In genomic region chr9:84375954-84376353, GRCh38 we compare ENCODE assay signal across 30 cellular contexts. TPM values are rescaled to one million over a fixed set of nuclear protein-coding genes. Genes with fewer than 3 reads are reported as not detected.
"Had no signal": no experiment of that assay in that cellular context is flagged by ENCODE, and none has a peak within 500 bp of the region (broad histone marks: within the 10 kb centered on the region; RNA-seq: fewer than 3 reads in every experiment).

No MANE protein-coding gene starts in this region.

- H3K4me3 Mint-ChIP-seq: effector memory CD8-positive, alpha-beta T cell; mesothelial cell of epicardium; naive B cell; nephron; neural progenitor cell; stimulated activated memory B cell treated with anti-CD40 and anti-IgM and Interleukin-4, amounts not matched to agents 10 μg/mL and 1 μg/mL and 100 μg/mL, for 72 hours had no signal

- H3K27ac Mint-ChIP-seq: effector memory CD8-positive, alpha-beta T cell; mesothelial cell of epicardium; nephron; neural progenitor cell; progenitor cell of endocrine pancreas; stimulated activated memory B cell treated with anti-CD40 and anti-IgM and Interleukin-4, amounts not matched to agents 10 μg/mL and 1 μg/mL and 100 μg/mL, for 72 hours had no signal

- H3K4me1 ChIP-seq: parathyroid adenoma, right atrium auricular region, testis had no signal

- H2AFZ ChIP-seq: neural progenitor cell, parathyroid adenoma had no signal

- H3K27ac ChIP-seq: coronary artery, left lung, neural progenitor cell, parathyroid adenoma, right atrium auricular region, testis, tibial artery, upper lobe of left lung had no signal

- ATAC-seq: effector memory CD8-positive, alpha-beta T cell; left cardiac atrium; left lung; mucosa of descending colon; sciatic nerve; stimulated activated memory B cell treated with anti-CD40 and anti-IgM and Interleukin-4, amounts not matched to agents 10 μg/mL and 1 μg/mL and 100 μg/mL, for 72 hours; stimulated activated naive CD8-positive, alpha-beta T cell treated with anti-CD3 and anti-CD28 coated beads, Interleukin-15, Interleukin-2, amounts not matched to agents 100 U/mL and 50 U/mL, for 24 hours had no signal

- FAIRE-seq: endometrium, frontal cortex, urothelium cell line had no signal

- H3K9me3 Mint-ChIP-seq: effector memory CD8-positive, alpha-beta T cell; naive B cell; nephron; neural progenitor cell; stimulated activated memory B cell treated with anti-CD40 and anti-IgM and Interleukin-4, amounts not matched to agents 10 μg/mL and 1 μg/mL and 100 μg/mL, for 72 hours had no signal

- H3K4me2 ChIP-seq: neural progenitor cell, smooth muscle cell had no signal

- H3K36me3 Mint-ChIP-seq: mesothelial cell of epicardium; neural progenitor cell; stimulated activated memory B cell treated with anti-CD40 and anti-IgM and Interleukin-4, amounts not matched to agents 10 μg/mL and 1 μg/mL and 100 μg/mL, for 72 hours had no signal

- H3K27me3 ChIP-seq: left lung, neural progenitor cell, right atrium auricular region, testis, tibial artery, upper lobe of left lung had no signal

- DNase-seq: dermis blood vessel endothelial cell; effector memory CD8-positive, alpha-beta T cell; hypothalamus; left cardiac atrium; left lung; mesenchymal stem cell; mucosa of descending colon; naive B cell; stimulated activated CD4-positive, alpha-beta T cell treated with anti-CD3 and anti-CD28 coated beads, Interleukin-12 subunit alpha, Interleukin-12 subunit beta, amount 100 ng/mL, for 4 hours; stimulated activated CD4-positive, alpha-beta T cell treated with anti-CD3 and anti-CD28 coated beads, Interleukin-2, amount 100 ng/mL, for 24 hours; stimulated activated CD4-positive, alpha-beta T cell treated with anti-CD3 and anti-CD28 coated beads, Interleukin-4, amount 100 ng/mL, for 24 hours; stimulated activated naive CD8-positive, alpha-beta T cell treated with anti-CD3 and anti-CD28 coated beads, Interleukin-15, Interleukin-2, amounts not matched to agents 100 U/mL and 50 U/mL, for 24 hours; substantia nigra; testis; tibial artery; upper lobe of left lung had no signal

- H3K79me2 ChIP-seq: parathyroid adenoma had no signal

- H3K4me3 ChIP-seq: coronary artery, left lung, mucosa of descending colon, neural progenitor cell, right atrium auricular region, smooth muscle cell, testis, tibial artery, upper lobe of left lung had no signal

- H3K4me1 Mint-ChIP-seq: naive B cell; nephron; stimulated activated memory B cell treated with anti-CD40 and anti-IgM and Interleukin-4, amounts not matched to agents 10 μg/mL and 1 μg/mL and 100 μg/mL, for 72 hours had no signal

- H3K9ac ChIP-seq: neural progenitor cell, parathyroid adenoma had no signal

- H3K9me3 ChIP-seq: left lung, mucosa of descending colon, right atrium auricular region, testis, tibial artery, upper lobe of left lung had no signal

- H3K36me3 ChIP-seq: left lung, neural progenitor cell, right atrium auricular region, tibial artery, upper lobe of left lung had no signal

RNA-seq across cellular contexts. Expression of gene SLC28A3, which starts 35.4 kb away (rescaled TPM):
- total RNA-seq: dermis blood vessel endothelial cell, frontal cortex, lung microvascular endothelial cell had no signal
